In genomic region chr1:15428815-15429435, GRCh38 we compare ENCODE assay signal across 24 cellular contexts. TPM values are rescaled to one million over a fixed set of nuclear protein-coding genes. Genes with fewer than 3 reads are reported as not detected.
DNase-seq lines count a peak whose midpoint lies in the region; ATAC-seq, FAIRE-seq and TF ChIP-seq lines count a peak whose summit lies in the region.
"Had no signal": no experiment of that assay in that cellular context is flagged by ENCODE, and none has a peak within 500 bp of the region (broad histone marks: within the 10 kb centered on the region; RNA-seq: fewer than 3 reads in every experiment).

No MANE protein-coding gene starts in this region.

- DNase-seq in HCT116 (ENCODE audit: low read depth, low spot score), result no peak
- no peak for DNase-seq in K562 (ENCODE audit: extremely low read depth in 1 of 4, low spot score in 3 of 4)
- peak; percentile 51 for DNase-seq in osteoblast (ENCODE audit: insufficient read length, low spot score, missing footprints)
- no peak for DNase-seq in AG08395 (ENCODE audit: low spot score)
- no peak for DNase-seq in GM12891 (ENCODE audit: insufficient read length, low spot score)
- DNase-seq: activated CD4-positive, alpha-beta T cell treated with anti-CD3 and anti-CD28 coated beads, Interleukin-2, amount 10 ng/mL, durations not matched to agents 24 days and 14 days; activated CD8-positive, alpha-beta memory T cell treated with anti-CD3 and anti-CD28 coated beads, Interleukin-2, amount 10 ng/mL, durations not matched to agents 7 days and 5 days; activated naive CD8-positive, alpha-beta T cell treated with anti-CD3 and anti-CD28 coated beads, Interleukin-2, amount 10 ng/mL, durations not matched to agents 7 days and 5 days; colonic mucosa; heart right ventricle; left ventricle myocardium inferior; NCI-H187; NCI-H748 treated with DMSO at 0.1 percent for 48 hours; SHP77 treated with DMSO at 0.1 percent for 48 hours had no signal

- ATAC-seq in HCT116, result no peak
- no peak for ATAC-seq in K562
- no peak for ATAC-seq in GM21619 (IDR thresholded peaks at IDR 0.05; ENCODE audit: unreplicated experiment)
- ATAC-seq: activated CD8-positive, alpha-beta memory T cell treated with anti-CD3 and anti-CD28 coated beads, Interleukin-2, amount 10 ng/mL, durations not matched to agents 7 days and 5 days; heart right ventricle; T-cell had no signal

- H3K9ac ChIP-seq in HCT116 (ENCODE audit: low read length), result no peak overlapping the region
- H3K9ac ChIP-seq in K562 (ENCODE audit: insufficient read depth in 1 of 2, low read depth in 2 of 2, low read length in 2 of 2), result no peak overlapping the region
- H3K9ac ChIP-seq: KMS-11, neural progenitor cell had no signal

- intact Hi-C loops in HCT116 (cut with micrococcal nuclease) (no loop called here), K562 (cut with micrococcal nuclease) (no loop called here)

- H3K27me3 ChIP-seq in HCT116 (ENCODE audit: insufficient read depth, low read length) (no peaks in the 10 kb centered on the region), K562 (ENCODE audit: control insufficient read depth in 2 of 2, insufficient read depth in 2 of 2, low read length in 2 of 2) (no peaks in the 10 kb centered on the region), osteoblast (ENCODE audit: insufficient read depth, low read length) (no peaks in the 10 kb centered on the region)
- H3K27me3 ChIP-seq: colonic mucosa, heart right ventricle, neural progenitor cell had no signal

- H2AFZ ChIP-seq in HCT116 (ENCODE audit: low read depth, low read length, poor library complexity, severe bottlenecking) (no peak overlapping the region), K562 (ENCODE audit: low read depth, low read length) (no peak overlapping the region), osteoblast (ENCODE audit: low read length) (no peak overlapping the region)
- H2AFZ ChIP-seq: neural progenitor cell had no signal

- H3K9me1 ChIP-seq in K562 (ENCODE audit: control insufficient read depth, insufficient read depth, low read length), result peaks cover 5% of the 10 kb centered on the region

- POLR2A ChIA-PET in HCT116 (lab: Charles Lee) (no interaction called here), K562 (lab: Yijun Ruan, JAX) (no interaction called here)

- no peak overlapping the region for H3K4me3 ChIP-seq in HCT116 (replicated peaks in 1 of 2; ENCODE audit: low read depth in 1 of 2, low read length in 2 of 2)
- no peak overlapping the region for H3K4me3 ChIP-seq in K562
- no peak overlapping the region for H3K4me3 ChIP-seq in osteoblast (ENCODE audit: insufficient read depth, low read length)
- H3K4me3 ChIP-seq: colonic mucosa, heart right ventricle, left ventricle myocardium inferior, neural progenitor cell, skin epidermis had no signal

- FAIRE-seq in K562 (lab: Jason Lieb, UNC), result no peak
- FAIRE-seq in GM12891 (lab: Jason Lieb, UNC), result no peak
- FAIRE-seq: endothelial cell of umbilical vein, H54 had no signal

- TF ChIP-seq POLR2A in HCT116 (IDR thresholded peaks at IDR 0.05; ENCODE audit: borderline replicate concordance, extremely low read depth, insufficient read depth, insufficient read length) (no peak), K562 (conservative IDR thresholded peaks at IDR 0.05) (no peak), GM12891 (IDR thresholded peaks at IDR 0.05; ENCODE audit: low read depth, low read length) (no peak)

- H4K20me1 ChIP-seq in HCT116 (ENCODE audit: insufficient read depth) (peaks cover 5% of the 10 kb centered on the region; the same call in 1 of the 2 replicates), K562 (replicated peaks; ENCODE audit: control insufficient read depth, insufficient read depth, low read length) (peaks cover 10% of the 10 kb centered on the region; the same call in 1 of the 2 replicates), osteoblast (ENCODE audit: insufficient read depth, low read length) (peaks cover 17% of the 10 kb centered on the region)

- H3K36me3 ChIP-seq in HCT116 (ENCODE audit: control insufficient read depth in 1 of 2, insufficient read depth in 2 of 2, low read length in 2 of 2) (peaks cover 0 to 5% of the 10 kb centered on the region in 2 experiments; a peak in 1 of 4 replicates), K562 (ENCODE audit: control insufficient read depth, insufficient read depth, low read length) (peaks cover 41% of the 10 kb centered on the region; the same call in 2 of the 3 replicates), osteoblast (ENCODE audit: insufficient read depth, low read length) (peaks cover 21% of the 10 kb centered on the region)
- H3K36me3 ChIP-seq: neural progenitor cell had no signal

- RAD21 ChIA-PET in HCT116 (lab: Charles Lee; ENCODE audit: low non-redundant PET in 1 of 2, low total read pairs in 2 of 2, uncharacterized antibody in 2 of 2, unreplicated experiment in 2 of 2), result no interaction called here

- in situ Hi-C loops in K562 (cut with MboI), result loop anchor here (5.0 to 10.0 kb wide), 2 partner anchors 102 to 304 kb away; no protein-coding TSS in a partner anchor

- H3K4me2 ChIP-seq in HCT116 (ENCODE audit: low read length), result no peak overlapping the region
- H3K4me2 ChIP-seq in K562 (ENCODE audit: insufficient read depth, low read length), result no peak overlapping the region
- no peak overlapping the region for H3K4me2 ChIP-seq in osteoblast (ENCODE audit: insufficient read depth, low read length)
- H3K4me2 ChIP-seq: KMS-11, neural progenitor cell had no signal

- H3K4me1 ChIP-seq in HCT116 (ENCODE audit: control insufficient read depth in 1 of 2, insufficient read depth in 2 of 2, low read length in 2 of 2), result peaks cover 7 to 69% of the 10 kb centered on the region in 2 experiments; a peak in 3 of 4 replicates
- H3K4me1 ChIP-seq in K562 (replicated peaks in 1 of 2; ENCODE audit: control insufficient read depth in 2 of 2, insufficient read depth in 2 of 2, low read length in 2 of 2), result peaks cover 19 to 55% of the 10 kb centered on the region in 2 experiments; a peak in 4 of 5 replicates
- peaks cover 24% of the 10 kb centered on the region for H3K4me1 ChIP-seq in osteoblast (ENCODE audit: insufficient read depth, low read length)
- H3K4me1 ChIP-seq: neural progenitor cell had no signal

- H3K27ac ChIP-seq in HCT116 (ENCODE audit: low read depth, low read length) (no peak overlapping the region), K562 (ENCODE audit: extremely low read depth, low read depth, low read length) (no peak overlapping the region), osteoblast (ENCODE audit: low read depth, low read length) (peak overlapping the region; percentile 81)
- H3K27ac ChIP-seq: colonic mucosa, KMS-11, left ventricle myocardium inferior, neural progenitor cell, skin epidermis had no signal

- 85% methylated on average over 14 of the region's 18 CpGs for WGBS in K562 (ENCODE audit: insufficient coverage, low coverage, missing lambda C conversion rate)

- H3K9me3 ChIP-seq in HCT116 (ENCODE audit: control insufficient read depth in 1 of 2, insufficient read depth in 1 of 2, low read depth in 1 of 2, low read length in 2 of 2) (no peaks in the 10 kb centered on the region), K562 (replicated peaks; ENCODE audit: control insufficient read depth, insufficient read depth, low read depth, low read length) (no peaks in the 10 kb centered on the region), osteoblast (ENCODE audit: low read depth, low read length) (no peaks in the 10 kb centered on the region)
- H3K9me3 ChIP-seq: colonic mucosa, heart right ventricle, left ventricle myocardium inferior had no signal

- TF ChIP-seq CTCF in HCT116 (IDR thresholded peaks at IDR 0.05 in 2 of 3, conservative IDR thresholded peaks at IDR 0.05 in 1 of 3; ENCODE audit: borderline replicate concordance in 1 of 3, insufficient read depth in 1 of 3, low read depth in 2 of 3, low read length in 2 of 3) (no peak), K562 (IDR thresholded peaks at IDR 0.05 in 2 of 3, conservative IDR thresholded peaks at IDR 0.05 in 1 of 3; ENCODE audit: insufficient read depth in 2 of 3, low read depth in 1 of 3, low read length in 3 of 3) (no peak), osteoblast (IDR thresholded peaks at IDR 0.05; ENCODE audit: extremely low read depth, low read depth, low read length) (no peak)

- CTCF ChIA-PET in HCT116 (lab: Charles Lee) (no interaction called here), K562 (lab: Yijun Ruan, JAX; ENCODE audit: low intra/inter-chr PET ratio) (interaction anchor here (1.0 to 2.8 kb wide), 2 partner anchors 100 to 105 kb away, joined by 3 to 46 read pairs; no protein-coding TSS in a partner anchor)

- no peak for TF ChIP-seq EP300 in K562 (IDR thresholded peaks at IDR 0.05; ENCODE audit: low read length)

- BruUV-seq in HCT116 (replicated peaks; lab: Mats Ljungman, UMichigan) (TSS peak; percentile 19), K562 (replicated peaks; lab: Mats Ljungman, UMichigan) (TSS peak; percentile 38)

- H3K79me2 ChIP-seq in HCT116 (ENCODE audit: insufficient read depth, low read length) (peaks cover 11% of the 10 kb centered on the region), K562 (ENCODE audit: control insufficient read depth, insufficient read depth, low read length) (no peaks in the 10 kb centered on the region), osteoblast (ENCODE audit: insufficient read depth, low read length) (peaks cover 21% of the 10 kb centered on the region)

- H3K9me2 ChIP-seq in HCT116 (ENCODE audit: insufficient read depth), result no peaks in the 10 kb centered on the region

- TF ChIP-seq RAD21 in HCT116 (IDR thresholded peaks at IDR 0.05; ENCODE audit: low read depth) (no peak), K562 (CRISPR knock-in tag; conservative IDR thresholded peaks at IDR 0.05 in 1 of 2, IDR thresholded peaks at IDR 0.05 in 1 of 2) (no peak)

RNA-seq across cellular contexts. Expression of gene CTRC, which starts 9.3 kb away (rescaled TPM):
- total RNA-seq in HCT116 (2021; ENCODE audit: unreplicated experiment) (3.2 TPM), K562 (2014; rRNA removed) (not detected in 2 replicates), K562 (2014; rRNA removed; fragmentation: Illumina TruSeq; extraction: Trizol) (not detected in 2 replicates), K562 (2015; rRNA removed; fragmentation: Illumina TruSeq; extraction: Trizol) (not detected in 2 replicates), K562 (2021) (0.84 and 1.2 TPM in 2 replicates), osteoblast (not detected in 2 replicates)
- 0.10 and 0.33 TPM in 2 replicates for polyA plus RNA-seq in HCT116 (2012)
- total RNA-seq in K562 (2011; cell fraction: chromatin; rRNA removed; ENCODE audit: low replicate concordance), result not detected in 2 replicates
- not detected in 2 replicates for total RNA-seq in K562 (2011; cell fraction: nucleolus; rRNA removed)
- total RNA-seq in K562 (2011; cell fraction: nucleoplasm; rRNA removed), result not detected in 2 replicates
- polyA plus RNA-seq in K562 (2011; rRNA removed) (not detected in 2 replicates), K562 (2014; fragmentation: Illumina TruSeq; extraction: Trizol) (not detected in 2 replicates), K562 (2014; fragmentation: Nextera tagmentation; extraction: Ambion mirVana) (not detected), K562 (2014; rRNA removed) (not detected in 2 replicates)
- polyA plus RNA-seq in K562 (2011; cell fraction: cytosol; rRNA removed), result not detected in 2 replicates
- not detected in 2 replicates for polyA plus RNA-seq in K562 (2011; cell fraction: nucleus; rRNA removed)
- polyA plus RNA-seq in K562 (2012), result 0.03 and 0.12 TPM in 2 replicates
- polyA minus RNA-seq in K562 (2011; rRNA and poly(A)+ RNA removed), result not detected in 2 replicates
- not detected in 2 replicates for polyA minus RNA-seq in K562 (2011; cell fraction: cytosol; rRNA and poly(A)+ RNA removed)
- not detected in 2 replicates for polyA minus RNA-seq in K562 (2011; cell fraction: nucleus; rRNA and poly(A)+ RNA removed)
- polyA plus RNA-seq in GM12891 (2012; ENCODE audit: low read depth, missing spikeins), result not detected
- total RNA-seq: activated CD4-positive, alpha-beta T cell treated with anti-CD3 and anti-CD28 coated beads, Interleukin-2, amount 10 ng/mL, durations not matched to agents 24 days and 14 days; endothelial cell of umbilical vein; fibroblast of villous mesenchyme; left ventricle myocardium inferior; pulmonary artery endothelial cell had no signal

RNA-seq across cellular contexts. Expression of gene EFHD2, which starts 19.2 kb away (rescaled TPM):
- total RNA-seq in HCT116 (2021; ENCODE audit: unreplicated experiment) (69.7 TPM), K562 (2014; rRNA removed) (53.6 and 62.9 TPM in 2 replicates), K562 (2014; rRNA removed; fragmentation: Illumina TruSeq; extraction: Trizol) (8.6 and 8.8 TPM in 2 replicates), K562 (2015; rRNA removed; fragmentation: Illumina TruSeq; extraction: Trizol) (25.2 and 27.9 TPM in 2 replicates), K562 (2021) (64.3 and 70.0 TPM in 2 replicates), osteoblast (35.8 and 36.8 TPM in 2 replicates)
- polyA plus RNA-seq in HCT116 (2012), result 66.3 and 74.0 TPM in 2 replicates
- 5.8 and 18.8 TPM in 2 replicates for total RNA-seq in K562 (2011; cell fraction: chromatin; rRNA removed; ENCODE audit: low replicate concordance)
- 14.5 and 18.0 TPM in 2 replicates for total RNA-seq in K562 (2011; cell fraction: nucleolus; rRNA removed)
- total RNA-seq in K562 (2011; cell fraction: nucleoplasm; rRNA removed), result 10.8 and 14.2 TPM in 2 replicates
- polyA plus RNA-seq in K562 (2011; rRNA removed) (19.7 and 22.8 TPM in 2 replicates), K562 (2014; fragmentation: Illumina TruSeq; extraction: Trizol) (26.1 and 40.7 TPM in 2 replicates), K562 (2014; fragmentation: Nextera tagmentation; extraction: Ambion mirVana) (1 to 10 TPM; 1.7 to 1.8 TPM), K562 (2014; rRNA removed) (62.3 and 73.5 TPM in 2 replicates)
- 25.0 and 52.4 TPM in 2 replicates for polyA plus RNA-seq in K562 (2011; cell fraction: cytosol; rRNA removed)
- polyA plus RNA-seq in K562 (2011; cell fraction: nucleus; rRNA removed), result 15.0 and 24.5 TPM in 2 replicates
- 38.1 and 44.7 TPM in 2 replicates for polyA plus RNA-seq in K562 (2012)
- 5.5 and 6.9 TPM in 2 replicates for polyA minus RNA-seq in K562 (2011; rRNA and poly(A)+ RNA removed)
- polyA minus RNA-seq in K562 (2011; cell fraction: cytosol; rRNA and poly(A)+ RNA removed), result 16.4 and 20.5 TPM in 2 replicates
- polyA minus RNA-seq in K562 (2011; cell fraction: nucleus; rRNA and poly(A)+ RNA removed), result 4.4 and 5.1 TPM in 2 replicates
- 63.2 TPM for polyA plus RNA-seq in GM12891 (2012; ENCODE audit: low read depth, missing spikeins)

RNA-seq across cellular contexts. Expression of gene CELA2A, which starts 27.6 kb away (rescaled TPM):
- total RNA-seq in HCT116 (2021; ENCODE audit: unreplicated experiment) (1.6 TPM), K562 (2014; rRNA removed) (not detected in 2 replicates), K562 (2014; rRNA removed; fragmentation: Illumina TruSeq; extraction: Trizol) (not detected in 2 replicates), K562 (2015; rRNA removed; fragmentation: Illumina TruSeq; extraction: Trizol) (not detected in 2 replicates), K562 (2021) (0.47 and 0.62 TPM in 2 replicates), osteoblast (not detected in 2 replicates)
- polyA plus RNA-seq in HCT116 (2012), result 0.17 TPM in 1 of 2 replicates, not detected in the other
- not detected in 2 replicates for total RNA-seq in K562 (2011; cell fraction: chromatin; rRNA removed; ENCODE audit: low replicate concordance)
- not detected in 2 replicates for total RNA-seq in K562 (2011; cell fraction: nucleolus; rRNA removed)
- not detected in 2 replicates for total RNA-seq in K562 (2011; cell fraction: nucleoplasm; rRNA removed)
- polyA plus RNA-seq in K562 (2011; rRNA removed) (not detected in 2 replicates), K562 (2014; fragmentation: Illumina TruSeq; extraction: Trizol) (not detected in 2 replicates), K562 (2014; fragmentation: Nextera tagmentation; extraction: Ambion mirVana) (not detected), K562 (2014; rRNA removed) (not detected in 2 replicates)
- not detected in 2 replicates for polyA plus RNA-seq in K562 (2011; cell fraction: cytosol; rRNA removed)
- polyA plus RNA-seq in K562 (2011; cell fraction: nucleus; rRNA removed), result 0.17 TPM in 1 of 2 replicates, not detected in the other
- 0.30 TPM in 1 of 2 replicates, not detected in the other for polyA plus RNA-seq in K562 (2012)
- polyA minus RNA-seq in K562 (2011; rRNA and poly(A)+ RNA removed), result not detected in 2 replicates
- not detected in 2 replicates for polyA minus RNA-seq in K562 (2011; cell fraction: cytosol; rRNA and poly(A)+ RNA removed)
- not detected in 2 replicates for polyA minus RNA-seq in K562 (2011; cell fraction: nucleus; rRNA and poly(A)+ RNA removed)
- not detected for polyA plus RNA-seq in GM12891 (2012; ENCODE audit: low read depth, missing spikeins)
- total RNA-seq: activated CD4-positive, alpha-beta T cell treated with anti-CD3 and anti-CD28 coated beads, Interleukin-2, amount 10 ng/mL, durations not matched to agents 24 days and 14 days; activated CD8-positive, alpha-beta memory T cell treated with anti-CD3 and anti-CD28 coated beads, Interleukin-2, amount 10 ng/mL, durations not matched to agents 7 days and 5 days; activated naive CD8-positive, alpha-beta T cell treated with anti-CD3 and anti-CD28 coated beads, Interleukin-2, amount 10 ng/mL, durations not matched to agents 7 days and 5 days; endothelial cell of umbilical vein; fibroblast of villous mesenchyme; left ventricle myocardium inferior; mononuclear cell; pulmonary artery endothelial cell had no signal
- polyA plus RNA-seq: endothelial cell of umbilical vein had no signal

RNA-seq across cellular contexts. Expression of gene CELA2B, which starts 47.0 kb away (rescaled TPM):
- total RNA-seq in HCT116 (2021; ENCODE audit: unreplicated experiment) (not detected), K562 (2014; rRNA removed) (2.1 TPM in 1 of 2 replicates, not detected in the other), K562 (2014; rRNA removed; fragmentation: Illumina TruSeq; extraction: Trizol) (not detected in 2 replicates), K562 (2015; rRNA removed; fragmentation: Illumina TruSeq; extraction: Trizol) (not detected in 2 replicates), K562 (2021) (0.40 and 0.51 TPM in 2 replicates), osteoblast (0.36 TPM in 1 of 2 replicates, not detected in the other)
- not detected in 2 replicates for polyA plus RNA-seq in HCT116 (2012)
- not detected in 2 replicates for total RNA-seq in K562 (2011; cell fraction: chromatin; rRNA removed; ENCODE audit: low replicate concordance)
- total RNA-seq in K562 (2011; cell fraction: nucleolus; rRNA removed), result not detected in 2 replicates
- not detected in 2 replicates for total RNA-seq in K562 (2011; cell fraction: nucleoplasm; rRNA removed)
- polyA plus RNA-seq in K562 (2011; rRNA removed) (not detected in 2 replicates), K562 (2014; fragmentation: Illumina TruSeq; extraction: Trizol) (not detected in 2 replicates), K562 (2014; fragmentation: Nextera tagmentation; extraction: Ambion mirVana) (under 1 TPM in 1 of 2 experiments, not detected in 1; 0.25 TPM), K562 (2014; rRNA removed) (0.25 and 0.39 TPM in 2 replicates)
- polyA plus RNA-seq in K562 (2011; cell fraction: cytosol; rRNA removed), result 0.31 TPM in 1 of 2 replicates, not detected in the other
- polyA plus RNA-seq in K562 (2011; cell fraction: nucleus; rRNA removed), result not detected in 2 replicates
- 0.28 TPM in 1 of 2 replicates, not detected in the other for polyA plus RNA-seq in K562 (2012)
- polyA minus RNA-seq in K562 (2011; rRNA and poly(A)+ RNA removed), result 0.28 TPM in 1 of 2 replicates, not detected in the other
- not detected in 2 replicates for polyA minus RNA-seq in K562 (2011; cell fraction: cytosol; rRNA and poly(A)+ RNA removed)
- not detected in 2 replicates for polyA minus RNA-seq in K562 (2011; cell fraction: nucleus; rRNA and poly(A)+ RNA removed)
- not detected for polyA plus RNA-seq in GM12891 (2012; ENCODE audit: low read depth, missing spikeins)
- total RNA-seq: activated CD4-positive, alpha-beta T cell treated with anti-CD3 and anti-CD28 coated beads, Interleukin-2, amount 10 ng/mL, durations not matched to agents 24 days and 14 days; activated CD8-positive, alpha-beta memory T cell treated with anti-CD3 and anti-CD28 coated beads, Interleukin-2, amount 10 ng/mL, durations not matched to agents 7 days and 5 days; activated naive CD8-positive, alpha-beta T cell treated with anti-CD3 and anti-CD28 coated beads, Interleukin-2, amount 10 ng/mL, durations not matched to agents 7 days and 5 days; endothelial cell of umbilical vein; fibroblast of villous mesenchyme; heart right ventricle; left ventricle myocardium inferior; mononuclear cell; pulmonary artery endothelial cell had no signal
- polyA plus RNA-seq: endothelial cell of umbilical vein, heart right ventricle had no signal
